ENCODE assay signal across 20 cellular contexts in genomic region chr16:86718118-86718517, GRCh38.
DNase-seq lines count a peak whose midpoint lies in the region; ATAC-seq and TF ChIP-seq lines count a peak whose summit lies in the region.
"Had no signal": no experiment of that assay in that cellular context is flagged by ENCODE, and none has a peak within 500 bp of the region (broad histone marks: within the 10 kb centered on the region; RNA-seq: fewer than 3 reads in every experiment).

No MANE protein-coding gene starts in this region.

- H3K79me2 ChIP-seq in OCI-LY7 (ENCODE audit: insufficient read depth, low read depth, low read length): no peaks in the 10 kb centered on the region

- no peak overlapping the region for H3K4me3 Mint-ChIP-seq in stimulated activated naive CD8-positive, alpha-beta T cell treated with anti-CD3 and anti-CD28 coated beads, Interleukin-15, amount 100 ng/mL, for 72 hours
- H3K4me3 Mint-ChIP-seq: activated naive CD8-positive, alpha-beta T cell treated with anti-CD3 and anti-CD28 coated beads, Interleukin-2, amount 50 U/mL, for 24 hours; CD4-positive, alpha-beta memory T cell; dendritic cell treated with granulocyte-macrophage colony-stimulating factor and Interleukin-4, amounts not matched to agents 40 ng/mL and 50 ng/mL, for 4 days had no signal

- peak; percentile 19 for ATAC-seq in stimulated activated naive CD8-positive, alpha-beta T cell treated with anti-CD3 and anti-CD28 coated beads, Interleukin-15, Interleukin-2, amounts not matched to agents 100 U/mL and 50 U/mL, for 24 hours
- no peak for ATAC-seq in stimulated activated naive CD8-positive, alpha-beta T cell treated with anti-CD3 and anti-CD28 coated beads, Interleukin-15, amount 100 ng/mL, for 72 hours
- peak; percentile 91 for ATAC-seq in esophagus mucosa
- ATAC-seq: activated naive CD8-positive, alpha-beta T cell treated with anti-CD3 and anti-CD28 coated beads, Interleukin-2, amount 50 U/mL, for 24 hours; K562 had no signal

- H3K9me2 ChIP-seq in OCI-LY7 (ENCODE audit: insufficient read depth, low read length): no peaks in the 10 kb centered on the region

- no TSS peak for BruUV-seq in OCI-LY7 (replicated peaks; lab: Mats Ljungman, UMichigan)

- POLR2A ChIA-PET in OCI-LY7 (lab: Charles Lee): no interaction called here

- H4K20me1 ChIP-seq in OCI-LY7 (ENCODE audit: insufficient read depth, low read length): no peaks in the 10 kb centered on the region

- TF ChIP-seq CTCF in OCI-LY7 (conservative IDR thresholded peaks at IDR 0.05; ENCODE audit: low read length): no peak

- CTCF ChIA-PET in OCI-LY7 (lab: Charles Lee; ENCODE audit: unreplicated experiment): no interaction called here

- H3K4me1 Mint-ChIP-seq in stimulated activated naive CD8-positive, alpha-beta T cell treated with anti-CD3 and anti-CD28 coated beads, Interleukin-15, amount 100 ng/mL, for 72 hours: peaks cover 10% of the 10 kb centered on the region
- H3K4me1 Mint-ChIP-seq: activated naive CD8-positive, alpha-beta T cell treated with anti-CD3 and anti-CD28 coated beads, Interleukin-2, amount 50 U/mL, for 24 hours; CD4-positive, alpha-beta memory T cell had no signal

- H3K9me3 ChIP-seq in OCI-LY7 (ENCODE audit: low read length): no peaks in the 10 kb centered on the region
- H3K9me3 ChIP-seq: left ventricle myocardium inferior, right atrium auricular region had no signal

- DNase-seq in stimulated activated naive CD8-positive, alpha-beta T cell treated with anti-CD3 and anti-CD28 coated beads, Interleukin-15, Interleukin-2, amounts not matched to agents 100 U/mL and 50 U/mL, for 24 hours: peak; percentile 14
- DNase-seq in stimulated activated naive CD8-positive, alpha-beta T cell treated with anti-CD3 and anti-CD28 coated beads, Interleukin-15, amount 100 ng/mL, for 72 hours: no peak
- DNase-seq in SW480 (ENCODE audit: low spot score) (peak; percentile 37), OCI-LY7 (ENCODE audit: low spot score) (no peak), kidney glomerular epithelial cell (lab: John Stamatoyannopoulos, UW) (no peak), glomerular visceral epithelial cell (ENCODE audit: extremely low spot score) (no peak), DMS114 treated with DMSO at 0.1 percent for 48 hours (lab: John Stamatoyannopoulos, UW; ENCODE audit: unreplicated experiment) (no peak)
- DNase-seq: activated naive CD8-positive, alpha-beta T cell treated with anti-CD3 and anti-CD28 coated beads, Interleukin-2, amount 50 U/mL, for 24 hours; brain microvascular endothelial cell; CD4-positive, alpha-beta memory T cell; DMS53; left ventricle myocardium inferior; MV-4-11; NCI-H1930; NK-92 treated with Interleukin-12 subunit alpha and Interleukin-12 subunit beta, amount 100 ng/mL, for 24 hours had no signal

- intact Hi-C loops in OCI-LY7 (cut with micrococcal nuclease; ENCODE audit: unreplicated experiment): no loop called here

- no peaks in the 10 kb centered on the region for H3K9me3 Mint-ChIP-seq in stimulated activated naive CD8-positive, alpha-beta T cell treated with anti-CD3 and anti-CD28 coated beads, Interleukin-15, amount 100 ng/mL, for 72 hours
- H3K9me3 Mint-ChIP-seq: activated naive CD8-positive, alpha-beta T cell treated with anti-CD3 and anti-CD28 coated beads, Interleukin-2, amount 50 U/mL, for 24 hours; dendritic cell treated with granulocyte-macrophage colony-stimulating factor and Interleukin-4, amounts not matched to agents 40 ng/mL and 50 ng/mL, for 4 days had no signal

- no peak overlapping the region for H2AFZ ChIP-seq in OCI-LY7 (ENCODE audit: low read length)

- H3K4me1 ChIP-seq in OCI-LY7 (ENCODE audit: insufficient read depth, low read length, poor library complexity, severe bottlenecking): no peaks in the 10 kb centered on the region
- H3K4me1 ChIP-seq: left ventricle myocardium inferior, right atrium auricular region had no signal

- H3K27ac ChIP-seq in OCI-LY7 (ENCODE audit: low read depth, low read length, poor library complexity, severe bottlenecking): no peak overlapping the region
- H3K27ac ChIP-seq: brain microvascular endothelial cell, left ventricle myocardium inferior, right atrium auricular region, VCaP had no signal

- H3K27me3 Mint-ChIP-seq in stimulated activated naive CD8-positive, alpha-beta T cell treated with anti-CD3 and anti-CD28 coated beads, Interleukin-15, amount 100 ng/mL, for 72 hours: peaks cover 20% of the 10 kb centered on the region

- no peaks in the 10 kb centered on the region for H3K36me3 ChIP-seq in OCI-LY7 (ENCODE audit: insufficient read depth, low read length)
- H3K36me3 ChIP-seq: brain microvascular endothelial cell, left ventricle myocardium inferior, right atrium auricular region had no signal

- no peak overlapping the region for H3K4me3 ChIP-seq in OCI-LY7 (ENCODE audit: low read depth, low read length, poor library complexity, severe bottlenecking)
- H3K4me3 ChIP-seq: K562, left ventricle myocardium inferior, right atrium auricular region had no signal

- no peak overlapping the region for H3K4me2 ChIP-seq in OCI-LY7 (ENCODE audit: low read length)

- H3K27ac Mint-ChIP-seq in stimulated activated naive CD8-positive, alpha-beta T cell treated with anti-CD3 and anti-CD28 coated beads, Interleukin-15, amount 100 ng/mL, for 72 hours: no peak overlapping the region
- H3K27ac Mint-ChIP-seq: activated naive CD8-positive, alpha-beta T cell treated with anti-CD3 and anti-CD28 coated beads, Interleukin-2, amount 50 U/mL, for 24 hours; CD4-positive, alpha-beta memory T cell; dendritic cell treated with granulocyte-macrophage colony-stimulating factor and Interleukin-4, amounts not matched to agents 40 ng/mL and 50 ng/mL, for 4 days had no signal

Comparison
In these comparisons a context has a peak if more than half of its experiments do, and no peak if none do; other contexts are left out.
1. DNase-seq: peak in stimulated activated naive CD8-positive, alpha-beta T cell treated with anti-CD3 and anti-CD28 coated beads, Interleukin-15, Interleukin-2, amounts not matched to agents 100 U/mL and 50 U/mL, for 24 hours (single experiment) and SW480 (single experiment); none in stimulated activated naive CD8-positive, alpha-beta T cell treated with anti-CD3 and anti-CD28 coated beads, Interleukin-15, amount 100 ng/mL, for 72 hours (0 of 2), OCI-LY7 (single experiment), kidney glomerular epithelial cell (single experiment), glomerular visceral epithelial cell (single experiment) and DMS114 treated with DMSO at 0.1 percent for 48 hours (single experiment).